In genomic region chr11:124961972-124962609, GRCh38 we compare ENCODE assay signal across 8 cellular contexts. TPM values are rescaled to one million over a fixed set of nuclear protein-coding genes. Genes with fewer than 3 reads are reported as not detected.
DNase-seq lines count a peak whose midpoint lies in the region; ATAC-seq and TF ChIP-seq lines count a peak whose summit lies in the region.

No MANE protein-coding gene starts in this region.

- H3K4me3 ChIP-seq in CD4-positive, alpha-beta memory T cell (ENCODE audit: low read length in 2 of 2), result no peak overlapping the region
- no peak overlapping the region for H3K4me3 ChIP-seq in WERI-Rb-1 (ENCODE audit: low read depth, low read length)

- no peaks in the 10 kb centered on the region for H3K36me3 ChIP-seq in CD4-positive, alpha-beta memory T cell (ENCODE audit: insufficient read depth, low read length)
- H3K36me3 ChIP-seq in WERI-Rb-1, result no peaks in the 10 kb centered on the region

- H3K27me3 Mint-ChIP-seq in CD4-positive, alpha-beta memory T cell, result no peaks in the 10 kb centered on the region
- H3K27me3 Mint-ChIP-seq in progenitor cell of endocrine pancreas, result no peaks in the 10 kb centered on the region

- CTCF ChIA-PET in CD4-positive, alpha-beta memory T cell (lab: Charles Lee; ENCODE audit: partially characterized antibody), result interaction anchor here (0.9 to 5.9 kb wide), 3 partner anchors 162 to 180 kb away, joined by 3 to 90 read pairs (median 4); no protein-coding TSS in a partner anchor

- no peaks in the 10 kb centered on the region for H3K9me3 ChIP-seq in CD4-positive, alpha-beta memory T cell (ENCODE audit: control insufficient read depth in 1 of 2, low read length in 2 of 2)
- H3K9me3 ChIP-seq in WERI-Rb-1 (ENCODE audit: severe bottlenecking), result no peaks in the 10 kb centered on the region

- no peaks in the 10 kb centered on the region for H3K36me3 Mint-ChIP-seq in CD4-positive, alpha-beta memory T cell
- peaks cover 5% of the 10 kb centered on the region for H3K36me3 Mint-ChIP-seq in progenitor cell of endocrine pancreas (ENCODE audit: insufficient read depth)

- H3K4me1 ChIP-seq in CD4-positive, alpha-beta memory T cell (ENCODE audit: insufficient read depth, low read length), result no peaks in the 10 kb centered on the region

- peak; percentile 92 for ATAC-seq in GM18519 (IDR thresholded peaks at IDR 0.05; ENCODE audit: low FRiP score, unreplicated experiment)
- peak; percentile 94 for ATAC-seq in HG02981 (IDR thresholded peaks at IDR 0.05; ENCODE audit: unreplicated experiment)

- no peak overlapping the region for H3K27ac Mint-ChIP-seq in CD4-positive, alpha-beta memory T cell
- H3K27ac Mint-ChIP-seq in progenitor cell of endocrine pancreas, result no peak overlapping the region

- no peak overlapping the region for H3K4me3 Mint-ChIP-seq in CD4-positive, alpha-beta memory T cell
- H3K4me3 Mint-ChIP-seq in progenitor cell of endocrine pancreas (ENCODE audit: low read depth), result no peak overlapping the region

- peaks cover 0 to 3% (median 0%) of the 10 kb centered on the region in 8 donors for H3K9me3 Mint-ChIP-seq in CD4-positive, alpha-beta memory T cell
- H3K9me3 Mint-ChIP-seq in progenitor cell of endocrine pancreas (ENCODE audit: low read depth), result peaks cover 5% of the 10 kb centered on the region

- TF ChIP-seq CTCF in WERI-Rb-1 (IDR thresholded peaks at IDR 0.05; ENCODE audit: low read depth, low read length) (peak; percentile 48; the same call in 1 of the 2 replicates), progenitor cell of endocrine pancreas (IDR thresholded peaks at IDR 0.05; ENCODE audit: unreplicated experiment) (peak; percentile 73)

- POLR2A ChIA-PET in CD4-positive, alpha-beta memory T cell (lab: Charles Lee; ENCODE audit: partially characterized antibody), result no interaction called here

- H3K4me1 Mint-ChIP-seq in CD4-positive, alpha-beta memory T cell, result no peaks in the 10 kb centered on the region
- H3K4me1 Mint-ChIP-seq in progenitor cell of endocrine pancreas (ENCODE audit: low read depth), result no peaks in the 10 kb centered on the region

- H3K27me3 ChIP-seq in CD4-positive, alpha-beta memory T cell (ENCODE audit: insufficient read depth, low read length), result no peaks in the 10 kb centered on the region
- H3K27me3 ChIP-seq in WERI-Rb-1 (ENCODE audit: insufficient read depth, low read depth, severe bottlenecking), result no peaks in the 10 kb centered on the region

- DNase-seq in CD4-positive, alpha-beta memory T cell, result peak; percentile 41 to 71 (median 68)
- peak; percentile 12 for DNase-seq in NCI-H2107 (lab: John Stamatoyannopoulos, UW)
- no peak for DNase-seq in WERI-Rb-1
- peak; percentile 77 for DNase-seq in glomerular endothelial cell (ENCODE audit: extremely low read depth, low read depth, low spot score)
- DNase-seq in progenitor cell of endocrine pancreas (ENCODE audit: low spot score, unreplicated experiment), result no peak
- DNase-seq in T-helper 9 cell, result no peak

- intact Hi-C loops in CD4-positive, alpha-beta memory T cell (cut with micrococcal nuclease), result loop anchor here (1.0 to 5.0 kb wide), 6 partner anchors 162 to 490 kb away; no protein-coding TSS in a partner anchor

- H3K27ac ChIP-seq in CD4-positive, alpha-beta memory T cell (ENCODE audit: low read depth, low read length), result no peak overlapping the region
- H3K27ac ChIP-seq in WERI-Rb-1, result no peak overlapping the region

RNA-seq across cellular contexts. Expression of gene CCDC15, which starts 8.1 kb away (rescaled TPM):
- total RNA-seq in CD4-positive, alpha-beta memory T cell, result 1 to 10 TPM; 2.6 to 2.7 TPM
- polyA plus RNA-seq in CD4-positive, alpha-beta memory T cell, result 1 to 10 TPM in 1 of 2 donors, under 1 TPM in 1; 0.48 to 1.7 TPM
- total RNA-seq in glomerular endothelial cell (2.0 and 2.5 TPM in 2 replicates), progenitor cell of endocrine pancreas (3.8 and 4.0 TPM in 2 replicates)

RNA-seq across cellular contexts. Expression of gene HEPACAM, which starts 26.2 kb away (rescaled TPM):
- not detected for total RNA-seq in CD4-positive, alpha-beta memory T cell
- not detected for polyA plus RNA-seq in CD4-positive, alpha-beta memory T cell
- total RNA-seq in glomerular endothelial cell (not detected in 2 replicates), progenitor cell of endocrine pancreas (0.07 and 0.13 TPM in 2 replicates)

RNA-seq across cellular contexts. Expression of gene HEPN1, which starts 43.0 kb away (rescaled TPM):
- not detected for total RNA-seq in CD4-positive, alpha-beta memory T cell
- not detected for polyA plus RNA-seq in CD4-positive, alpha-beta memory T cell
- 0.18 TPM in 1 of 2 replicates, not detected in the other for total RNA-seq in glomerular endothelial cell
- total RNA-seq in progenitor cell of endocrine pancreas, result not detected in 2 replicates

Comparison
In these comparisons a context has a peak if more than half of its experiments do, and no peak if none do; other contexts are left out.
1. DNase-seq: peak in CD4-positive, alpha-beta memory T cell (5 of 5), NCI-H2107 (single experiment) and glomerular endothelial cell (single experiment); none in WERI-Rb-1 (single experiment), progenitor cell of endocrine pancreas (single experiment) and T-helper 9 cell (single experiment).